In the genomic region with DNA sequence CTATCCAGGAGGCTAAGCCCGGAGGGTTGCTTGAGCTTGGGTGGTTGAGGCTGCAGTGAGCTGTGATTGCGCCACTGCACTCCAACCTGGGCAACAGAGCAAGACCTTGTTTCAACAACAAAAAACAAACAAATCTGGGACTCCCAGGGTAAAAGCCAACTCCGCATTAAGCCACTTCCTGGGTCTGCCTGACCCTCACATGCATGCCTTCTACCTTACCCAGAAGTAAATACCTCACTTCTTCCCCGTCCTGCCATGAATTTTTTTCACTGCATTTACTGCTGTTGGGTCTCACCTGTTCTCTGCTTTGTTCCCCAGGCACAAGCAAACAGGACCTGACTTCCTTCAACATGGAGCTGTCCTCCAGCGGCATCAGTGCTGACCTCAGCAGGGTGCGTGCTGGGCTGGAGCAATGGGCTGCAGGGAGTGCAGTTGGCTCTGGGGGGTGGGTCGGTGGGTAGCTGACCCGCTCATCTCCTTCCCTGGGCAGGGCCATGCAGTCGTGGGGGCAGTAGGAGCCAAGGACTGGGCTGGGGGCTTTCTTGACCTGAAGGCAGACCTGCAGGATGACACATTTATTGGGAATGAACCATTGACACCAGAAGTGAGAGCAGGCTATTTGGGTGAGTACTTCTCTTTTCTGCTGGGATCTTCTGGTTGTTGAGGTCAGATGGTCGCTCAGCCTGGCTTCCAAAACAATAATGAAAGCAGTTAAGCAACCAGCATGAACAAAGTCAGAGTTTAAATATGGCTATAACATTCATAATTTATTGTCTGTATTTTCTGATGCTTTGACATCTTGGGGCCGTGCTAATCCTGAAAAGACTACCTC, we compare ENCODE assay signal across 1 cellular context.
TF ChIP-seq lines count a peak whose summit lies in the region.

No MANE protein-coding gene starts in this region.

TF ChIP-seq in GM23338, 12 proteins besides CTCF, POLR2A, EP300 and RAD21 (continued from another document):
- TF ChIP-seq, protein P1, sequence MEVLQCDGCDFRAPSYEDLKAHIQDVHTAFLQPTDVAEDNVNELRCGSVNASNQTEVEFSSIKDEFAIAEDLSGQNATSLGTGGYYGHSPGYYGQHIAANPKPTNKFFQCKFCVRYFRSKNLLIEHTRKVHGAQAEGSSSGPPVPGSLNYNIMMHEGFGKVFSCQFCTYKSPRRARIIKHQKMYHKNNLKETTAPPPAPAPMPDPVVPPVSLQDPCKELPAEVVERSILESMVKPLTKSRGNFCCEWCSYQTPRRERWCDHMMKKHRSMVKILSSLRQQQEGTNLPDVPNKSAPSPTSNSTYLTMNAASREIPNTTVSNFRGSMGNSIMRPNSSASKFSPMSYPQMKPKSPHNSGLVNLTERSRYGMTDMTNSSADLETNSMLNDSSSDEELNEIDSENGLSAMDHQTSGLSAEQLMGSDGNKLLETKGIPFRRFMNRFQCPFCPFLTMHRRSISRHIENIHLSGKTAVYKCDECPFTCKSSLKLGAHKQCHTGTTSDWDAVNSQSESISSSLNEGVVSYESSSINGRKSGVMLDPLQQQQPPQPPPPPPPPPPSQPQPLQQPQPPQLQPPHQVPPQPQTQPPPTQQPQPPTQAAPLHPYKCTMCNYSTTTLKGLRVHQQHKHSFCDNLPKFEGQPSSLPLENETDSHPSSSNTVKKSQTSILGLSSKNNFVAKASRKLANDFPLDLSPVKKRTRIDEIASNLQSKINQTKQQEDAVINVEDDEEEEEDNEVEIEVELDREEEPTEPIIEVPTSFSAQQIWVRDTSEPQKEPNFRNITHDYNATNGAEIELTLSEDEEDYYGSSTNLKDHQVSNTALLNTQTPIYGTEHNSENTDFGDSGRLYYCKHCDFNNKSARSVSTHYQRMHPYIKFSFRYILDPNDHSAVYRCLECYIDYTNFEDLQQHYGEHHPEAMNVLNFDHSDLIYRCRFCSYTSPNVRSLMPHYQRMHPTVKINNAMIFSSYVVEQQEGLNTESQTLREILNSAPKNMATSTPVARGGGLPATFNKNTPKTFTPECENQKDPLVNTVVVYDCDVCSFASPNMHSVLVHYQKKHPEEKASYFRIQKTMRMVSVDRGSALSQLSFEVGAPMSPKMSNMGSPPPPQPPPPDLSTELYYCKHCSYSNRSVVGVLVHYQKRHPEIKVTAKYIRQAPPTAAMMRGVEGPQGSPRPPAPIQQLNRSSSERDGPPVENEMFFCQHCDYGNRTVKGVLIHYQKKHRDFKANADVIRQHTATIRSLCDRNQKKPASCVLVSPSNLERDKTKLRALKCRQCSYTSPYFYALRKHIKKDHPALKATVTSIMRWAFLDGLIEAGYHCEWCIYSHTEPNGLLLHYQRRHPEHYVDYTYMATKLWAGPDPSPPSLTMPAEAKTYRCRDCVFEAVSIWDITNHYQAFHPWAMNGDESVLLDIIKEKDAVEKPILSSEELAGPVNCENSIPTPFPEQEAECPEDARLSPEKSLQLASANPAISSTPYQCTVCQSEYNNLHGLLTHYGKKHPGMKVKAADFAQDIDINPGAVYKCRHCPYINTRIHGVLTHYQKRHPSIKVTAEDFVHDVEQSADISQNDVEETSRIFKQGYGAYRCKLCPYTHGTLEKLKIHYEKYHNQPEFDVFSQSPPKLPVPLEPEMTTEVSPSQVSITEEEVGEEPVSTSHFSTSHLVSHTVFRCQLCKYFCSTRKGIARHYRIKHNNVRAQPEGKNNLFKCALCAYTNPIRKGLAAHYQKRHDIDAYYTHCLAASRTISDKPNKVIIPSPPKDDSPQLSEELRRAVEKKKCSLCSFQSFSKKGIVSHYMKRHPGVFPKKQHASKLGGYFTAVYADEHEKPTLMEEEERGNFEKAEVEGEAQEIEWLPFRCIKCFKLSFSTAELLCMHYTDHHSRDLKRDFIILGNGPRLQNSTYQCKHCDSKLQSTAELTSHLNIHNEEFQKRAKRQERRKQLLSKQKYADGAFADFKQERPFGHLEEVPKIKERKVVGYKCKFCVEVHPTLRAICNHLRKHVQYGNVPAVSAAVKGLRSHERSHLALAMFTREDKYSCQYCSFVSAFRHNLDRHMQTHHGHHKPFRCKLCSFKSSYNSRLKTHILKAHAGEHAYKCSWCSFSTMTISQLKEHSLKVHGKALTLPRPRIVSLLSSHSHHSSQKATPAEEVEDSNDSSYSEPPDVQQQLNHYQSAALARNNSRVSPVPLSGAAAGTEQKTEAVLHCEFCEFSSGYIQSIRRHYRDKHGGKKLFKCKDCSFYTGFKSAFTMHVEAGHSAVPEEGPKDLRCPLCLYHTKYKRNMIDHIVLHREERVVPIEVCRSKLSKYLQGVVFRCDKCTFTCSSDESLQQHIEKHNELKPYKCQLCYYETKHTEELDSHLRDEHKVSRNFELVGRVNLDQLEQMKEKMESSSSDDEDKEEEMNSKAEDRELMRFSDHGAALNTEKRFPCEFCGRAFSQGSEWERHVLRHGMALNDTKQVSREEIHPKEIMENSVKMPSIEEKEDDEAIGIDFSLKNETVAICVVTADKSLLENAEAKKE (CRISPR knock-in tag; IDR thresholded peaks at IDR 0.05), result no peak
- TF ChIP-seq JUNB (IDR thresholded peaks at IDR 0.05; ENCODE audit: unreplicated experiment), result no peak
- no peak for TF ChIP-seq NANOG (IDR thresholded peaks at IDR 0.05; ENCODE audit: borderline replicate concordance)
- TF ChIP-seq STAT1 (IDR thresholded peaks at IDR 0.05; ENCODE audit: unreplicated experiment), result no peak
- no peak for TF ChIP-seq ZNF114 (CRISPR knock-in tag; IDR thresholded peaks at IDR 0.05)
- no peak for TF ChIP-seq EZH2phosphoT487 (IDR thresholded peaks at IDR 0.05; ENCODE audit: unreplicated experiment)
- TF ChIP-seq, protein P2, sequence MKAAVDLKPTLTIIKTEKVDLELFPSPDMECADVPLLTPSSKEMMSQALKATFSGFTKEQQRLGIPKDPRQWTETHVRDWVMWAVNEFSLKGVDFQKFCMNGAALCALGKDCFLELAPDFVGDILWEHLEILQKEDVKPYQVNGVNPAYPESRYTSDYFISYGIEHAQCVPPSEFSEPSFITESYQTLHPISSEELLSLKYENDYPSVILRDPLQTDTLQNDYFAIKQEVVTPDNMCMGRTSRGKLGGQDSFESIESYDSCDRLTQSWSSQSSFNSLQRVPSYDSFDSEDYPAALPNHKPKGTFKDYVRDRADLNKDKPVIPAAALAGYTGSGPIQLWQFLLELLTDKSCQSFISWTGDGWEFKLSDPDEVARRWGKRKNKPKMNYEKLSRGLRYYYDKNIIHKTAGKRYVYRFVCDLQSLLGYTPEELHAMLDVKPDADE (IDR thresholded peaks at IDR 0.05), result no peak
- TF ChIP-seq POLR2AphosphoS5 (IDR thresholded peaks at IDR 0.05; ENCODE audit: low read depth), result no peak
- no peak for TF ChIP-seq CREB1 (CRISPR knock-in tag; IDR thresholded peaks at IDR 0.05; ENCODE audit: low read depth)
TF ChIP-seq in GM23338: peak in this region for 0.
